1 cellular context compared by ENCODE assay signal in genomic region chr16:68668266-68668665, GRCh38.
TF ChIP-seq lines count a peak whose summit lies in the region.

No MANE protein-coding gene starts in this region.

TF ChIP-seq in GM12878, 131 proteins besides CTCF, POLR2A, EP300 and RAD21 (continued from another document):
- no peak for TF ChIP-seq ELK1 (IDR thresholded peaks at IDR 0.05; ENCODE audit: low read depth, low read length)
- TF ChIP-seq ZNF24 (IDR thresholded peaks at IDR 0.05), result no peak
- no peak for TF ChIP-seq CREM (IDR thresholded peaks at IDR 0.05; ENCODE audit: low read depth)
- no peak for TF ChIP-seq ATF2 (IDR thresholded peaks at IDR 0.05; ENCODE audit: low read length)
- TF ChIP-seq IKZF2 (IDR thresholded peaks at IDR 0.05), result no peak
- no peak for TF ChIP-seq RCOR1 (conservative IDR thresholded peaks at IDR 0.05; ENCODE audit: low read depth, low read length)
- TF ChIP-seq ETV6 (conservative IDR thresholded peaks at IDR 0.05 in 1 of 2, IDR thresholded peaks at IDR 0.05 in 1 of 2; ENCODE audit: borderline replicate concordance in 1 of 2, low read depth in 1 of 2), result peak in 1 of 2 experiments; percentile 59; a peak in 1 of 4 replicates
- TF ChIP-seq SMAD5 (IDR thresholded peaks at IDR 0.05; ENCODE audit: low read depth), result no peak
- TF ChIP-seq BACH1 (IDR thresholded peaks at IDR 0.05; ENCODE audit: borderline replicate concordance), result no peak
- no peak for TF ChIP-seq IRF5 (IDR thresholded peaks at IDR 0.05; ENCODE audit: borderline replicate concordance)
- TF ChIP-seq NFYA (IDR thresholded peaks at IDR 0.05; ENCODE audit: borderline replicate concordance, low read depth, low read length), result no peak
TF ChIP-seq in GM12878: peak in this region for 3.
